In the genomic region with DNA sequence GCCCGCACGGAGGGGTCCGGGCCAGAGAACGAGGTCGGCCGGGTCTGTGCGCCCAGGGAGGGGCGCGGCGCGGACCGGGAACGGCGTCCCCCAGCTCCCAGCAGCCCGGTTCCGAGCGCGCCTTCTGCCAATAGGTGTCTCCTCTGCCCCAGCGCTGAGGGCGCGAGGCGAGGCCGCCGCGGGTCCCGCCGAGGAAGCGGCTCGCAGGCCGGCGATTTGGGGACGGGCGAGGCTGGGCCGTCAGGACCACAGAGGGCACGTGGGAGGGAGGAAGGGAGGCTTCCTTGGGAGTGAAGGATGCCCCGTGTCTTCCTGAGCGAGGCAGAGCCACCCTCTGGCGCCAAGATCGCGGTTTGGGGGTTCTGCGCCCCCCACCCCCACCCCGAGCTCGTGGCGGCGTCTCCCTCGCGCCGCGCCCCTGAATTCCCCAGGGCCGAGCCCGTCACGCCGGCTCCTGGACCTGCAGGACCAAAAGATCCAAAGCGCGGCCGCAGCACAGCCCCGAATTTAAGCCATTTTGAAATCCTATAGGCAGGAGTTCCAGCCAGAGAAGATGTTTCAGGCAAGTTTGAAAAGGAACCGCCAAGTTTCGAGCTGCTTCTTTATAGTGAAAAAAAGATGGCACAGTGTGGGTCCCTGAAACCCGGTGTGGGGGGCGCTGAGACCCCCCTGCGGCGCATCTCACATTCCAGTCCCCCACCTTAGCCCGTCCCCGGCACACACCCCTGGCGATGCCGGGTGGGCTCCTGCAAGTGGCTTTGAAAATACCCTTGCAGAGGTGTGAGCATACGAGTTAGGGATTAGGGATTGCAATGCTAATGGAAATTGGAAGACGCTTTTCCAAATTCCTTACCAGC, we compare ENCODE assay signal across 1 cellular context.
TF ChIP-seq lines count a peak whose summit lies in the region.

No MANE protein-coding gene starts in this region.

TF ChIP-seq in HEK293, 187 proteins besides CTCF, POLR2A, EP300 and RAD21 (continued from another document and continues in another):
- TF ChIP-seq, protein P1, sequence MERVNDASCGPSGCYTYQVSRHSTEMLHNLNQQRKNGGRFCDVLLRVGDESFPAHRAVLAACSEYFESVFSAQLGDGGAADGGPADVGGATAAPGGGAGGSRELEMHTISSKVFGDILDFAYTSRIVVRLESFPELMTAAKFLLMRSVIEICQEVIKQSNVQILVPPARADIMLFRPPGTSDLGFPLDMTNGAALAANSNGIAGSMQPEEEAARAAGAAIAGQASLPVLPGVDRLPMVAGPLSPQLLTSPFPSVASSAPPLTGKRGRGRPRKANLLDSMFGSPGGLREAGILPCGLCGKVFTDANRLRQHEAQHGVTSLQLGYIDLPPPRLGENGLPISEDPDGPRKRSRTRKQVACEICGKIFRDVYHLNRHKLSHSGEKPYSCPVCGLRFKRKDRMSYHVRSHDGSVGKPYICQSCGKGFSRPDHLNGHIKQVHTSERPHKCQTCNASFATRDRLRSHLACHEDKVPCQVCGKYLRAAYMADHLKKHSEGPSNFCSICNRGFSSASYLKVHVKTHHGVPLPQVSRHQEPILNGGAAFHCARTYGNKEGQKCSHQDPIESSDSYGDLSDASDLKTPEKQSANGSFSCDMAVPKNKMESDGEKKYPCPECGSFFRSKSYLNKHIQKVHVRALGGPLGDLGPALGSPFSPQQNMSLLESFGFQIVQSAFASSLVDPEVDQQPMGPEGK (tag by site-specific recombination; IDR thresholded peaks at IDR 0.05), result peak; percentile 55; the same call in 1 of the 2 replicates
- TF ChIP-seq ZNF768 (tag by site-specific recombination; IDR thresholded peaks at IDR 0.05) (no peak), ZNF112 (tag by site-specific recombination; IDR thresholded peaks at IDR 0.05) (no peak), AEBP2 (tag by site-specific recombination; IDR thresholded peaks at IDR 0.05; ENCODE audit: borderline replicate concordance) (no peak), ZNF302 (tag by site-specific recombination; IDR thresholded peaks at IDR 0.05; ENCODE audit: low read depth) (no peak), ZIC2 (tag by site-specific recombination; IDR thresholded peaks at IDR 0.05) (no peak), ZNF837 (tag by site-specific recombination; IDR thresholded peaks at IDR 0.05) (no peak), HOXA7 (CRISPR knock-in tag; IDR thresholded peaks at IDR 0.05; ENCODE audit: borderline replicate concordance) (no peak), ZNF621 (tag by site-specific recombination; IDR thresholded peaks at IDR 0.05) (no peak), SP2 (tag by site-specific recombination; IDR thresholded peaks at IDR 0.05) (0 out of 2 replicates have a peak, but pooled peaks have one; percentile 19), SP7 (tag by site-specific recombination; IDR thresholded peaks at IDR 0.05) (no peak), ZNF311 (tag by site-specific recombination; IDR thresholded peaks at IDR 0.05; ENCODE audit: borderline replicate concordance) (no peak), ZBTB8A (tag by site-specific recombination; IDR thresholded peaks at IDR 0.05) (peak; percentile 49; the same call in 1 of the 2 replicates), ZNF629 (tag by site-specific recombination; IDR thresholded peaks at IDR 0.05) (no peak), ZBTB20 (tag by site-specific recombination; IDR thresholded peaks at IDR 0.05) (peak; percentile 33; the same call in 1 of the 2 replicates), ZSCAN16 (tag by site-specific recombination; IDR thresholded peaks at IDR 0.05) (no peak), ZNF266 (tag by site-specific recombination; IDR thresholded peaks at IDR 0.05; ENCODE audit: low read depth) (no peak), KLF16 (tag by site-specific recombination; IDR thresholded peaks at IDR 0.05) (no peak), ZNF701 (tag by site-specific recombination; IDR thresholded peaks at IDR 0.05) (no peak), PRDM4 (tag by site-specific recombination; IDR thresholded peaks at IDR 0.05) (no peak), KLF10 (tag by site-specific recombination; IDR thresholded peaks at IDR 0.05) (no peak), GLIS2 (tag by site-specific recombination; IDR thresholded peaks at IDR 0.05) (peak; percentile 61), ZNF335 (tag by site-specific recombination; conservative IDR thresholded peaks at IDR 0.05) (peak; percentile 27; the same call in 1 of the 2 replicates), MZF1 (tag by site-specific recombination; IDR thresholded peaks at IDR 0.05; ENCODE audit: borderline replicate concordance) (no peak), ZNF785 (tag by site-specific recombination; IDR thresholded peaks at IDR 0.05) (no peak), BCL11A (tag by site-specific recombination; IDR thresholded peaks at IDR 0.05; ENCODE audit: low read depth) (no peak), ZNF146 (tag by site-specific recombination; IDR thresholded peaks at IDR 0.05) (no peak), ZNF211 (tag by site-specific recombination; IDR thresholded peaks at IDR 0.05; ENCODE audit: low read depth) (no peak), ZNF138 (tag by site-specific recombination; IDR thresholded peaks at IDR 0.05; ENCODE audit: borderline replicate concordance) (no peak), ZNF423 (tag by site-specific recombination; IDR thresholded peaks at IDR 0.05) (no peak), ZNF214 (tag by site-specific recombination; IDR thresholded peaks at IDR 0.05; ENCODE audit: borderline replicate concordance) (no peak), GFI1B (tag by site-specific recombination; IDR thresholded peaks at IDR 0.05) (no peak), ZNF791 (tag by site-specific recombination; IDR thresholded peaks at IDR 0.05) (no peak), ZNF521 (tag by site-specific recombination; IDR thresholded peaks at IDR 0.05) (no peak), ZNF473 (tag by site-specific recombination; IDR thresholded peaks at IDR 0.05) (no peak), ZNF157 (tag by site-specific recombination; IDR thresholded peaks at IDR 0.05) (no peak), ZBTB1 (tag by site-specific recombination; IDR thresholded peaks at IDR 0.05) (no peak), ZNF518A (tag by site-specific recombination; conservative IDR thresholded peaks at IDR 0.05; ENCODE audit: low read depth) (no peak)
- TF ChIP-seq, protein P2, sequence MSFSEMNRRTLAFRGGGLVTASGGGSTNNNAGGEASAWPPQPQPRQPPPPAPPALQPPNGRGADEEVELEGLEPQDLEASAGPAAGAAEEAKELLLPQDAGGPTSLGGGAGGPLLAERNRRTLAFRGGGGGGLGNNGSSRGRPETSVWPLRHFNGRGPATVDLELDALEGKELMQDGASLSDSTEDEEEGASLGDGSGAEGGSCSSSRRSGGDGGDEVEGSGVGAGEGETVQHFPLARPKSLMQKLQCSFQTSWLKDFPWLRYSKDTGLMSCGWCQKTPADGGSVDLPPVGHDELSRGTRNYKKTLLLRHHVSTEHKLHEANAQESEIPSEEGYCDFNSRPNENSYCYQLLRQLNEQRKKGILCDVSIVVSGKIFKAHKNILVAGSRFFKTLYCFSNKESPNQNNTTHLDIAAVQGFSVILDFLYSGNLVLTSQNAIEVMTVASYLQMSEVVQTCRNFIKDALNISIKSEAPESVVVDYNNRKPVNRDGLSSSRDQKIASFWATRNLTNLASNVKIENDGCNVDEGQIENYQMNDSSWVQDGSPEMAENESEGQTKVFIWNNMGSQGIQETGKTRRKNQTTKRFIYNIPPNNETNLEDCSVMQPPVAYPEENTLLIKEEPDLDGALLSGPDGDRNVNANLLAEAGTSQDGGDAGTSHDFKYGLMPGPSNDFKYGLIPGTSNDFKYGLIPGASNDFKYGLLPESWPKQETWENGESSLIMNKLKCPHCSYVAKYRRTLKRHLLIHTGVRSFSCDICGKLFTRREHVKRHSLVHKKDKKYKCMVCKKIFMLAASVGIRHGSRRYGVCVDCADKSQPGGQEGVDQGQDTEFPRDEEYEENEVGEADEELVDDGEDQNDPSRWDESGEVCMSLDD (tag by site-specific recombination; IDR thresholded peaks at IDR 0.05), result peak; percentile 88
- TF ChIP-seq, protein P3, sequence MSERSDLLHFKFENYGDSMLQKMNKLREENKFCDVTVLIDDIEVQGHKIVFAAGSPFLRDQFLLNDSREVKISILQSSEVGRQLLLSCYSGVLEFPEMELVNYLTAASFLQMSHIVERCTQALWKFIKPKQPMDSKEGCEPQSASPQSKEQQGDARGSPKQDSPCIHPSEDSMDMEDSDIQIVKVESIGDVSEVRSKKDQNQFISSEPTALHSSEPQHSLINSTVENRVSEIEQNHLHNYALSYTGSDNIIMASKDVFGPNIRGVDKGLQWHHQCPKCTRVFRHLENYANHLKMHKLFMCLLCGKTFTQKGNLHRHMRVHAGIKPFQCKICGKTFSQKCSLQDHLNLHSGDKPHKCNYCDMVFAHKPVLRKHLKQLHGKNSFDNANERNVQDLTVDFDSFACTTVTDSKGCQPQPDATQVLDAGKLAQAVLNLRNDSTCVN (tag by site-specific recombination; optimal IDR thresholded peaks at IDR 0.05), result peak; percentile 51
- TF ChIP-seq, protein P4, sequence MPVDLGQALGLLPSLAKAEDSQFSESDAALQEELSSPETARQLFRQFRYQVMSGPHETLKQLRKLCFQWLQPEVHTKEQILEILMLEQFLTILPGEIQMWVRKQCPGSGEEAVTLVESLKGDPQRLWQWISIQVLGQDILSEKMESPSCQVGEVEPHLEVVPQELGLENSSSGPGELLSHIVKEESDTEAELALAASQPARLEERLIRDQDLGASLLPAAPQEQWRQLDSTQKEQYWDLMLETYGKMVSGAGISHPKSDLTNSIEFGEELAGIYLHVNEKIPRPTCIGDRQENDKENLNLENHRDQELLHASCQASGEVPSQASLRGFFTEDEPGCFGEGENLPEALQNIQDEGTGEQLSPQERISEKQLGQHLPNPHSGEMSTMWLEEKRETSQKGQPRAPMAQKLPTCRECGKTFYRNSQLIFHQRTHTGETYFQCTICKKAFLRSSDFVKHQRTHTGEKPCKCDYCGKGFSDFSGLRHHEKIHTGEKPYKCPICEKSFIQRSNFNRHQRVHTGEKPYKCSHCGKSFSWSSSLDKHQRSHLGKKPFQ (tag by site-specific recombination; IDR thresholded peaks at IDR 0.05), result no peak
- TF ChIP-seq, protein P5, sequence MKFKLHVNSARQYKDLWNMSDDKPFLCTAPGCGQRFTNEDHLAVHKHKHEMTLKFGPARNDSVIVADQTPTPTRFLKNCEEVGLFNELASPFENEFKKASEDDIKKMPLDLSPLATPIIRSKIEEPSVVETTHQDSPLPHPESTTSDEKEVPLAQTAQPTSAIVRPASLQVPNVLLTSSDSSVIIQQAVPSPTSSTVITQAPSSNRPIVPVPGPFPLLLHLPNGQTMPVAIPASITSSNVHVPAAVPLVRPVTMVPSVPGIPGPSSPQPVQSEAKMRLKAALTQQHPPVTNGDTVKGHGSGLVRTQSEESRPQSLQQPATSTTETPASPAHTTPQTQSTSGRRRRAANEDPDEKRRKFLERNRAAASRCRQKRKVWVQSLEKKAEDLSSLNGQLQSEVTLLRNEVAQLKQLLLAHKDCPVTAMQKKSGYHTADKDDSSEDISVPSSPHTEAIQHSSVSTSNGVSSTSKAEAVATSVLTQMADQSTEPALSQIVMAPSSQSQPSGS (tag by site-specific recombination; IDR thresholded peaks at IDR 0.05; ENCODE audit: low read depth), result no peak
